In the genomic region with DNA sequence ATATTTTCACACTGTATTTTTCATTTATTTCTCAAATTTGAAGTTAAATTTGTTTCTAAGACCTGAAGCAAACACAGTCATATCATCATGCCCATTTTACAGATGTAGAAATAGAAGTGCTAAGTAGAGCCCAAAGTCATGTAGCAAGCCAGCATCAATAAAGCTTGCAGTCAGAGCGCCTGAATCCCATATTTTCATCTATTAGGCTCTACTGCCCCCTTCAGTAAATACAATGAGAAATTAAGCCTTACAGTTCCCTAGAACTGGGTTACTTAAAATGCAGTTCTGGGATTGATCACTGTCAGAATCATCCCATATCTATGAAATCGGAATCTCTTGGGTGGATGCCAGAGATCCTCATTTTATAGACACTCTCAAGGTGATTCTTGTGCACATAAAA, we compare ENCODE assay signal across 8 cellular contexts.
DNase-seq lines count a peak whose midpoint lies in the region; ATAC-seq and TF ChIP-seq lines count a peak whose summit lies in the region.

No MANE protein-coding gene starts in this region.

- no peak overlapping the region for H3K4ac ChIP-seq in mesendoderm (ENCODE audit: low read depth, low read length)

- no peak overlapping the region for H3K4me3 Mint-ChIP-seq in activated T-cell treated with anti-CD3 and anti-CD28 coated beads, Interleukin-2, amount 50 U/mL, for 24 hours

- ATAC-seq in HG03175 (IDR thresholded peaks at IDR 0.05; ENCODE audit: unreplicated experiment), result no peak

- no peaks in the 10 kb centered on the region for H3K4me1 ChIP-seq in mammary epithelial cell (ENCODE audit: insufficient read depth, low read length)
- peaks cover 5% of the 10 kb centered on the region for H3K4me1 ChIP-seq in mesendoderm (ENCODE audit: control insufficient read depth, low read depth, low read length)

- H3K79me2 ChIP-seq in mammary epithelial cell (ENCODE audit: insufficient read depth, low read length) (no peaks in the 10 kb centered on the region), mesendoderm (ENCODE audit: control insufficient read depth, insufficient read depth, low read length) (no peaks in the 10 kb centered on the region)

- no peaks in the 10 kb centered on the region for H3K9me3 ChIP-seq in mammary epithelial cell (replicated peaks; ENCODE audit: insufficient read depth, low read length)

- no TSS peak for BruUV-seq in mammary epithelial cell (replicated peaks; lab: Mats Ljungman, UMichigan)

- H2BK5ac ChIP-seq in mesendoderm (ENCODE audit: low read length), result no peak overlapping the region

- no peak overlapping the region for H3K18ac ChIP-seq in mesendoderm (ENCODE audit: low read length)

- no peak overlapping the region for H3K4me2 ChIP-seq in mammary epithelial cell (ENCODE audit: insufficient read depth, low read depth, low read length)
- H3K4me2 ChIP-seq in mesendoderm (ENCODE audit: low read length), result no peak overlapping the region

- no peak overlapping the region for H4K8ac ChIP-seq in mesendoderm (ENCODE audit: low read depth, low read length)

- dilution Hi-C loops in mammary epithelial cell (cut with HindIII; ENCODE audit: low sequenced_read_pairs), result no loop called here

- H3K36me3 ChIP-seq in mammary epithelial cell (ENCODE audit: insufficient read depth, low read length) (no peaks in the 10 kb centered on the region), mesendoderm (ENCODE audit: control insufficient read depth, insufficient read depth, low read length) (no peaks in the 10 kb centered on the region)

- intact Hi-C loops in mammary epithelial cell (cut with micrococcal nuclease), result loop anchor here (1.0 to 5.0 kb wide), 5 partner anchors 99 to 589 kb away; no protein-coding TSS in a partner anchor

- no peaks in the 10 kb centered on the region for H3K4me1 Mint-ChIP-seq in activated T-cell treated with anti-CD3 and anti-CD28 coated beads, Interleukin-2, amount 50 U/mL, for 24 hours (ENCODE audit: low read depth)

- H3K27me3 Mint-ChIP-seq in activated T-cell treated with anti-CD3 and anti-CD28 coated beads, Interleukin-2, amount 50 U/mL, for 24 hours, result peaks cover 20% of the 10 kb centered on the region

- in situ Hi-C loops in mammary epithelial cell (cut with MboI; ENCODE audit: low sequenced_read_pairs in 2 of 2), result loop anchor here (10.0 to 25.0 kb wide), 5 partner anchors 105 to 608 kb away; a partner anchor contains a TSS

- no peak overlapping the region for H3K56ac ChIP-seq in mesendoderm (ENCODE audit: low read length)

- CTCF ChIA-PET in mammary epithelial cell (lab: Charles Lee; ENCODE audit: low non-redundant PET), result interaction anchor here (0.7 to 1.4 kb wide), 5 partner anchors 96 to 167 kb away, joined by 4 to 85 read pairs (median 7); no protein-coding TSS in a partner anchor

- H2BK15ac ChIP-seq in mesendoderm (replicated peaks; ENCODE audit: low read depth), result no peak overlapping the region

- no peak overlapping the region for H3K9ac ChIP-seq in mammary epithelial cell (ENCODE audit: insufficient read depth, low read length)
- H3K9ac ChIP-seq in mesendoderm (ENCODE audit: low read length), result no peak overlapping the region

- H2AK5ac ChIP-seq in mesendoderm (ENCODE audit: low read length), result no peak overlapping the region

- no peaks in the 10 kb centered on the region for H4K20me1 ChIP-seq in mammary epithelial cell (ENCODE audit: insufficient read depth, low read length)

- no peak overlapping the region for H3K27ac Mint-ChIP-seq in activated T-cell treated with anti-CD3 and anti-CD28 coated beads, Interleukin-2, amount 50 U/mL, for 24 hours

- H3K4me3 ChIP-seq in mammary epithelial cell (replicated peaks in 1 of 3; ENCODE audit: insufficient read depth in 1 of 3, low read depth in 2 of 3, low read length in 3 of 3), result no peak overlapping the region
- H3K4me3 ChIP-seq in mesendoderm (ENCODE audit: low read length), result no peak overlapping the region

- H3K9me3 Mint-ChIP-seq in activated T-cell treated with anti-CD3 and anti-CD28 coated beads, Interleukin-2, amount 50 U/mL, for 24 hours, result no peaks in the 10 kb centered on the region

- no peaks in the 10 kb centered on the region for H3K36me3 Mint-ChIP-seq in activated T-cell treated with anti-CD3 and anti-CD28 coated beads, Interleukin-2, amount 50 U/mL, for 24 hours (ENCODE audit: low read depth)

- H3K27me3 ChIP-seq in mammary epithelial cell (ENCODE audit: insufficient read depth, low read length) (peaks cover 1% of the 10 kb centered on the region), mesendoderm (ENCODE audit: insufficient read depth, low read length, poor library complexity) (no peaks in the 10 kb centered on the region)

- no peak overlapping the region for H3K27ac ChIP-seq in mammary epithelial cell (ENCODE audit: insufficient read depth, low read depth, low read length)
- no peak overlapping the region for H3K27ac ChIP-seq in mesendoderm (ENCODE audit: low read depth, low read length)

- no peak overlapping the region for H4K5ac ChIP-seq in mesendoderm (ENCODE audit: low read length)

- TF ChIP-seq CTCF in mammary epithelial cell (conservative IDR thresholded peaks at IDR 0.05 in 1 of 2, IDR thresholded peaks at IDR 0.05 in 1 of 2; ENCODE audit: extremely low read depth in 1 of 2, insufficient read depth in 1 of 2, low read depth in 1 of 2, low read length in 2 of 2), result peak; percentile 46 to 59

- H2AFZ ChIP-seq in mammary epithelial cell (ENCODE audit: low read depth, low read length), result no peak overlapping the region

- no peak overlapping the region for H3K23ac ChIP-seq in mesendoderm (ENCODE audit: low read length)

- no peaks in the 10 kb centered on the region for H3K79me1 ChIP-seq in mesendoderm (ENCODE audit: low read length)

- WGBS in mammary epithelial cell (ENCODE audit: low coverage, missing lambda C conversion rate), result 0% methylated on average over 2 of the region's 2 CpGs
- no CpG with 5 or more reads among the region's 2 CpGs for WGBS in mesendoderm (ENCODE audit: extremely low coverage, insufficient coverage, low lambda C conversion rate)

- DNase-seq in SHP77 (lab: John Stamatoyannopoulos, UW) (peak; percentile 29 to 42), SHP77 treated with DMSO at 0.1 percent for 48 hours (lab: John Stamatoyannopoulos, UW) (no peak), NCI-H2196 treated with DMSO at 0.1 percent for 48 hours (lab: John Stamatoyannopoulos, UW; ENCODE audit: unreplicated experiment) (peak; percentile 77), mammary epithelial cell (peak; percentile 37), mesendoderm (peak; percentile 66), COLO668 (lab: John Stamatoyannopoulos, UW; ENCODE audit: unreplicated experiment) (no peak)
- no peak for DNase-seq in activated T-cell treated with anti-CD3 and anti-CD28 coated beads, Interleukin-2, amount 50 U/mL, for 24 hours

- H2BK120ac ChIP-seq in mesendoderm (ENCODE audit: low read depth, low read length), result no peak overlapping the region

Comparison
In these comparisons a context has a peak if more than half of its experiments do, and no peak if none do; other contexts are left out.
1. DNase-seq: peak in SHP77 (2 of 2), NCI-H2196 treated with DMSO at 0.1 percent for 48 hours (single experiment), mammary epithelial cell (single experiment) and mesendoderm (single experiment); none in SHP77 treated with DMSO at 0.1 percent for 48 hours (single experiment), COLO668 (single experiment) and activated T-cell treated with anti-CD3 and anti-CD28 coated beads, Interleukin-2, amount 50 U/mL, for 24 hours (single experiment).